8 cellular contexts compared by ENCODE assay signal in the genomic region with DNA sequence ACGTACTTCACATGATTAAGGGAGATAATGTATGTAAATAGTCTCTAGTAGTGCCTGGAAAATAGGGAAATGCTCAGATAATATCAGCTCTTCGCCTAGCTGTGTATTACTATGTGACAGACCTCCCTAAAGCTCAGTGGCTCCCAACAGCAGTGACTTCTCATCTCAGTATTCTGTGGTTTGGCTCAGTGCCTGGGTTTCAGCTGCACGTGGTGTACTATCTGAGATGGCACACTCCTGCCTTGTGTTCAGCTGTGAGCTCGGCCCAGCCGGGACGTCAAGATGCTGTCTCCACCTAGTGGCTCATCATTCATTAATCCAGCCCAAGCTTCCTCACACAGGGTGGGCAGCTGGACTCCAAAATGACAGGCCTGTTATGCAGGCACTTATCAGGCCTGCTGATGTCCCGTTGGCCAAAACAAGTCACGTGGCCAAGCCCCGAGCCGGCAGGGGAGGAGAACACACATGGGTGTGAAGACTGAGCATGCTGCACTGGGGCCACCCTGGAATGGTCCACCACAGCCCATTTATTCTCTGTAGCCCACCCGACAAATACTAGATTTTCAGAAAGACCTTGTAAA. TPM values are rescaled to one million over a fixed set of nuclear protein-coding genes. Genes with fewer than 3 reads are reported as not detected.
DNase-seq lines count a peak whose midpoint lies in the region; ATAC-seq, FAIRE-seq and TF ChIP-seq lines count a peak whose summit lies in the region.

No MANE protein-coding gene starts in this region.

- no peaks in the 10 kb centered on the region for H3K79me2 ChIP-seq in HepG2 (ENCODE audit: insufficient read depth, low read length)

- in situ Hi-C loops in HepG2 (cut with HindIII; ENCODE audit: extremely low pct_ligation_motif_present, low pct_unique_long_range_greater_than_20kb), result no loop called here

- no peak overlapping the region for H3K9ac ChIP-seq in HepG2 (ENCODE audit: insufficient read depth, low read depth, low read length)

- intact Hi-C loops in A673 (cut with micrococcal nuclease; ENCODE audit: unreplicated experiment), result no loop called here
- intact Hi-C loops in HepG2 (cut with micrococcal nuclease; ENCODE audit: unreplicated experiment), result loop anchor here (1.0 kb wide), 2 partner anchors 51 to 155 kb away; no protein-coding TSS in a partner anchor

- 85% methylated on average over 8 of the region's 11 CpGs for WGBS in HepG2 (ENCODE audit: low lambda C conversion rate)

- no peak for TF ChIP-seq RAD21 in HepG2 (CRISPR knock-in tag; IDR thresholded peaks at IDR 0.05)

- H3K4me3 ChIP-seq in A673 (ENCODE audit: low read depth, low read length, poor library complexity, severe bottlenecking), result no peak overlapping the region
- no peak overlapping the region for H3K4me3 ChIP-seq in HepG2 (replicated peaks in 1 of 3; ENCODE audit: insufficient read depth in 1 of 3, low read depth in 2 of 3, low read length in 3 of 3)

- TF ChIP-seq EP300 in HepG2 (IDR thresholded peaks at IDR 0.05; ENCODE audit: low read depth in 2 of 2, low read length in 2 of 2), result no peak
- no peak for TF ChIP-seq EP300 in HepG2 (CRISPR knock-in tag; IDR thresholded peaks at IDR 0.05; ENCODE audit: borderline replicate concordance)

- peak; percentile 86 for FAIRE-seq in HepG2 (lab: Jason Lieb, UNC)

- no peaks in the 10 kb centered on the region for H3K27me3 ChIP-seq in A673 (replicated peaks; ENCODE audit: insufficient read depth, low read depth, low read length, poor library complexity)
- no peaks in the 10 kb centered on the region for H3K27me3 ChIP-seq in HepG2 (ENCODE audit: control insufficient read depth in 1 of 2, insufficient read depth in 2 of 2, low read length in 2 of 2)

- peak; percentile 95 for ATAC-seq in GM18517 (IDR thresholded peaks at IDR 0.05; ENCODE audit: unreplicated experiment)
- ATAC-seq in HG03039 (IDR thresholded peaks at IDR 0.05; ENCODE audit: unreplicated experiment), result peak; percentile 91
- peak; percentile 97 for ATAC-seq in HepG2

- POLR2A ChIA-PET in A673 (lab: Charles Lee; ENCODE audit: low non-redundant PET), result no interaction called here
- POLR2A ChIA-PET in HepG2 (lab: Yijun Ruan, JAX), result interaction anchor here (0.9 to 1.2 kb wide), 2 partner anchors 24 to 142 kb away, joined by 3 to 4 read pairs; partner anchors contain the start of genes CITED4 and CTPS1

- H3K4me2 ChIP-seq in HepG2 (ENCODE audit: low read depth, low read length), result no peak overlapping the region

- no peaks in the 10 kb centered on the region for H4K20me1 ChIP-seq in HepG2 (ENCODE audit: insufficient read depth, low read length)

- H3K9me3 ChIP-seq in A673 (ENCODE audit: low read depth, low read length, poor library complexity, severe bottlenecking) (no peaks in the 10 kb centered on the region), HepG2 (ENCODE audit: low read length) (no peaks in the 10 kb centered on the region)

- H3K4me1 ChIP-seq in A673 (ENCODE audit: insufficient read depth, low read length, poor library complexity, severe bottlenecking) (peaks cover 23% of the 10 kb centered on the region), HepG2 (ENCODE audit: insufficient read depth, low read length) (peaks cover 7% of the 10 kb centered on the region; the same call in 1 of the 2 replicates)

- no peak for TF ChIP-seq POLR2A in HepG2 (IDR thresholded peaks at IDR 0.05; ENCODE audit: insufficient read depth in 1 of 2, low read depth in 2 of 2, low read length in 2 of 2)

- H2AFZ ChIP-seq in HepG2 (ENCODE audit: low read length), result no peak overlapping the region

- CTCF ChIA-PET in A673 (lab: Charles Lee), result interaction anchor here (0.5 to 0.9 kb wide), 4 partner anchors 30 to 630 kb away, joined by 3 to 4 read pairs (median 4); partner anchors contain the start of gene SMAP2
- CTCF ChIA-PET in HepG2 (lab: Yijun Ruan, JAX; ENCODE audit: low intra/inter-chr PET ratio, low total read pairs), result interaction anchor here (1.2 kb wide), 1 partner anchor 155 kb away, joined by 3 read pairs; no protein-coding TSS in a partner anchor

- BruUV-seq in A673 (replicated peaks; lab: Mats Ljungman, UMichigan) (no TSS peak), HepG2 (replicated peaks; lab: Mats Ljungman, UMichigan) (no TSS peak)

- H3K27ac ChIP-seq in A673 (ENCODE audit: low read depth, low read length, poor library complexity, severe bottlenecking) (peak overlapping the region; percentile 38), HepG2 (ENCODE audit: extremely low read length, insufficient read depth, low read length) (no peak overlapping the region)

- H3K36me3 ChIP-seq in A673 (ENCODE audit: insufficient read depth, low read length, poor library complexity, severe bottlenecking), result peaks cover 91% of the 10 kb centered on the region
- H3K36me3 ChIP-seq in HepG2 (replicated peaks in 1 of 2; ENCODE audit: control insufficient read depth in 1 of 2, insufficient read depth in 2 of 2, low read length in 2 of 2), result peaks cover 37 to 92% of the 10 kb centered on the region in 2 experiments

- peak; percentile 77 for TF ChIP-seq CTCF in A673 (conservative IDR thresholded peaks at IDR 0.05; ENCODE audit: low read depth, low read length)
- TF ChIP-seq CTCF in HepG2 (CRISPR knock-in tag; IDR thresholded peaks at IDR 0.05), result peak; percentile 59

- DNase-seq in A673 (ENCODE audit: low spot score) (peak; percentile 98), NCI-H2196 (lab: John Stamatoyannopoulos, UW; ENCODE audit: unreplicated experiment) (peak; percentile 96), cerebellum (ENCODE audit: low spot score) (peak; percentile 67), HepG2 (ENCODE audit: low spot score) (peak; percentile 87)
- DNase-seq in activated CD4-positive, alpha-beta T cell treated with anti-CD3 and anti-CD28 coated beads for 24 hours (ENCODE audit: low read depth in 2 of 2), result peak; percentile 73 to 75
- peak; percentile 79 for DNase-seq in stimulated activated CD8-positive, alpha-beta memory T cell treated with anti-CD3 and anti-CD28 coated beads, Interleukin-12 subunit alpha, Interleukin-12 subunit beta, amount 100 ng/mL, for 1 hour (ENCODE audit: low read depth)

RNA-seq across cellular contexts. Expression of gene SLFNL1, which starts 17.8 kb away (rescaled TPM):
- total RNA-seq in A673 (2021), result 0.37 and 0.39 TPM in 2 replicates
- 3.4 TPM for total RNA-seq in cerebellum
- 0.07 TPM in 1 of 2 replicates, not detected in the other for total RNA-seq in HepG2 (2016; rRNA removed; fragmentation: Illumina TruSeq; extraction: Trizol)
- total RNA-seq in HepG2 (2016; cell fraction: cytosol; rRNA removed; fragmentation: Illumina TruSeq; extraction: Trizol; ENCODE audit: low read depth), result not detected in 2 replicates
- 0.19 TPM in 1 of 2 replicates, not detected in the other for total RNA-seq in HepG2 (2016; cell fraction: insoluble cytoplasmic fraction; rRNA removed; fragmentation: Illumina TruSeq; extraction: Trizol)
- 0.09 TPM in 1 of 2 replicates, not detected in the other for total RNA-seq in HepG2 (2016; cell fraction: membrane; rRNA removed; fragmentation: Illumina TruSeq; extraction: Trizol)
- total RNA-seq in HepG2 (2016; cell fraction: nucleus; rRNA removed; fragmentation: Illumina TruSeq; extraction: Trizol), result 0.31 and 0.50 TPM in 2 replicates
- 0.18 and 0.20 TPM in 2 replicates for polyA plus RNA-seq in HepG2 (2011; rRNA removed)
- 0.05 and 0.08 TPM in 2 replicates for polyA plus RNA-seq in HepG2 (2011; cell fraction: cytosol; rRNA removed)
- 1.2 and 1.7 TPM in 2 replicates for polyA plus RNA-seq in HepG2 (2011; cell fraction: nucleus; rRNA removed)
- 0.44 and 0.65 TPM in 2 replicates for polyA plus RNA-seq in HepG2 (2012)
- polyA plus RNA-seq in HepG2 (2016; cell fraction: cytosol; fragmentation: Illumina TruSeq; extraction: Trizol; ENCODE audit: low read depth), result not detected in 2 replicates
- polyA plus RNA-seq in HepG2 (2016; cell fraction: insoluble cytoplasmic fraction; fragmentation: Illumina TruSeq; extraction: Trizol; ENCODE audit: low read depth), result not detected in 2 replicates
- polyA plus RNA-seq in HepG2 (2016; cell fraction: membrane; fragmentation: Illumina TruSeq; extraction: Trizol; ENCODE audit: low read depth), result not detected in 2 replicates
- polyA plus RNA-seq in HepG2 (2016; cell fraction: nucleus; fragmentation: Illumina TruSeq; extraction: Trizol; ENCODE audit: insufficient read depth, low read depth), result 0.60 and 0.71 TPM in 2 replicates
- polyA minus RNA-seq in HepG2 (2011; rRNA and poly(A)+ RNA removed; ENCODE audit: low replicate concordance), result 0.37 and 1.3 TPM in 2 replicates
- polyA minus RNA-seq in HepG2 (2011; cell fraction: cytosol; rRNA and poly(A)+ RNA removed), result not detected in 2 replicates
- polyA minus RNA-seq in HepG2 (2011; cell fraction: nucleus; rRNA and poly(A)+ RNA removed), result 2.1 and 2.4 TPM in 2 replicates

RNA-seq across cellular contexts. Expression of gene CTPS1, which starts 24.2 kb away (rescaled TPM):
- total RNA-seq in A673 (2021) (126 and 139 TPM in 2 replicates), cerebellum (19.1 TPM), HepG2 (2016; rRNA removed; fragmentation: Illumina TruSeq; extraction: Trizol) (42.8 and 63.1 TPM in 2 replicates)
- total RNA-seq in HepG2 (2016; cell fraction: cytosol; rRNA removed; fragmentation: Illumina TruSeq; extraction: Trizol; ENCODE audit: low read depth), result 8.1 and 8.4 TPM in 2 replicates
- 40.9 and 54.3 TPM in 2 replicates for total RNA-seq in HepG2 (2016; cell fraction: insoluble cytoplasmic fraction; rRNA removed; fragmentation: Illumina TruSeq; extraction: Trizol)
- total RNA-seq in HepG2 (2016; cell fraction: membrane; rRNA removed; fragmentation: Illumina TruSeq; extraction: Trizol), result 18.5 and 19.2 TPM in 2 replicates
- total RNA-seq in HepG2 (2016; cell fraction: nucleus; rRNA removed; fragmentation: Illumina TruSeq; extraction: Trizol), result 56.4 and 60.8 TPM in 2 replicates
- polyA plus RNA-seq in HepG2 (2011; rRNA removed), result 9.6 and 10.1 TPM in 2 replicates
- polyA plus RNA-seq in HepG2 (2011; cell fraction: cytosol; rRNA removed), result 6.4 and 7.9 TPM in 2 replicates
- polyA plus RNA-seq in HepG2 (2011; cell fraction: nucleus; rRNA removed), result 42.7 and 43.4 TPM in 2 replicates
- 19.4 and 21.9 TPM in 2 replicates for polyA plus RNA-seq in HepG2 (2012)
- polyA plus RNA-seq in HepG2 (2016; cell fraction: cytosol; fragmentation: Illumina TruSeq; extraction: Trizol; ENCODE audit: low read depth), result 4.7 and 5.0 TPM in 2 replicates
- 61.3 and 68.4 TPM in 2 replicates for polyA plus RNA-seq in HepG2 (2016; cell fraction: insoluble cytoplasmic fraction; fragmentation: Illumina TruSeq; extraction: Trizol; ENCODE audit: low read depth)
- 9.5 and 10.5 TPM in 2 replicates for polyA plus RNA-seq in HepG2 (2016; cell fraction: membrane; fragmentation: Illumina TruSeq; extraction: Trizol; ENCODE audit: low read depth)
- polyA plus RNA-seq in HepG2 (2016; cell fraction: nucleus; fragmentation: Illumina TruSeq; extraction: Trizol; ENCODE audit: insufficient read depth, low read depth), result 105 and 109 TPM in 2 replicates
- 23.3 and 120 TPM in 2 replicates for polyA minus RNA-seq in HepG2 (2011; rRNA and poly(A)+ RNA removed; ENCODE audit: low replicate concordance)
- polyA minus RNA-seq in HepG2 (2011; cell fraction: cytosol; rRNA and poly(A)+ RNA removed), result 7.5 and 8.1 TPM in 2 replicates
- polyA minus RNA-seq in HepG2 (2011; cell fraction: nucleus; rRNA and poly(A)+ RNA removed), result 51.4 and 55.3 TPM in 2 replicates
